In the genomic region with DNA sequence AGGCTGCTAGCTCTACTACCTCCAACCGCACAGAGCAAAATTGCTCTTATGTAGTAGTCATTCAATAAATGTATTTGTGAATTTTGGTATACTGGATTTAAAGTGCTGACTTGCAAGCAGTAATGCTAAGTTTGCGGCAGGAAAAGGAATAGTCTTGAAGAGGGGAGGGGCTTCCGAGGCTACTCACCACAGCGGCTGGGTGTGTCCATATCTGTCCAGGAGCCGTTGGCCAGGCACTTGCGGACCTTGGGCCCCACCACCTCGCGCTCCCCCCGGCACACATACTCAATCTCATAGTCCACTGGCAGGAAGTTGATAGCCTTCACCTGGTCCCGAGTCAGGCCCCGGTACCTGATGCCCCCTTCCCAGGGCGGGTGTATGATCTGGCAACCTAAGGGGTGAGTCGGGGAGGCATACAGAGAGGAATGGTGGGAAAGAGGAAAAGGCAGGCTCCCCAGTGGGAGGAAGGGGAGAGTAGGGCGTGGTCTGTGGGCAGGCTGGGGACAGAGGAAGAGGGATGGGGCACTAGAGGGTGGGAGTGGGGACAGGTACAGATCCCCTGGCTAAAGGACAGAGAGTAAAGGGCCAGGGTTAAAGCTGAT, we compare ENCODE assay signal across 12 cellular contexts. TPM values are rescaled to one million over a fixed set of nuclear protein-coding genes. Genes with fewer than 3 reads are reported as not detected.
DNase-seq lines count a peak whose midpoint lies in the region; ATAC-seq and TF ChIP-seq lines count a peak whose summit lies in the region.
"Had no signal": no experiment of that assay in that cellular context is flagged by ENCODE, and none has a peak within 500 bp of the region (broad histone marks: within the 10 kb centered on the region; RNA-seq: fewer than 3 reads in every experiment).

No MANE protein-coding gene starts in this region.

- intact Hi-C loops in dorsolateral prefrontal cortex (cut with DNase I), result loop anchor here in 1 of 2 donors (5.0 kb wide), 1 partner anchor 689 kb away; no protein-coding TSS in a partner anchor

- H3K9me3 ChIP-seq in ES-I3 (ENCODE audit: control insufficient read depth, insufficient read depth, low read length) (no peaks in the 10 kb centered on the region), suprapubic skin (no peaks in the 10 kb centered on the region)
- H3K9me3 ChIP-seq: heart left ventricle, sigmoid colon had no signal

- H3K27ac Mint-ChIP-seq in neural crest cell (ENCODE audit: unreplicated experiment), result no peak overlapping the region

- H3K27me3 ChIP-seq in dorsolateral prefrontal cortex, result peaks cover 0 to 4% (median 0%) of the 10 kb centered on the region in 45 donors
- H3K27me3 ChIP-seq in suprapubic skin, result no peaks in the 10 kb centered on the region
- H3K27me3 ChIP-seq: sigmoid colon had no signal

- H3K27ac ChIP-seq in dorsolateral prefrontal cortex, result peak overlapping the region in 7 of 59 donors; percentile 86 to 95 (median 88)
- H3K27ac ChIP-seq in suprapubic skin, result no peak overlapping the region

- peaks cover 35% of the 10 kb centered on the region for H3K27me3 Mint-ChIP-seq in neural crest cell (ENCODE audit: low read depth)

- H3K36me3 ChIP-seq in ES-I3 (ENCODE audit: insufficient read depth, low read length) (no peaks in the 10 kb centered on the region), suprapubic skin (no peaks in the 10 kb centered on the region)
- H3K36me3 ChIP-seq: heart left ventricle, sigmoid colon had no signal

- peak overlapping the region; percentile 63; the same call in 1 of the 2 replicates for H3K9ac ChIP-seq in ES-I3 (ENCODE audit: low read depth, low read length)

- no peak for TF ChIP-seq POLR2A in suprapubic skin (IDR thresholded peaks at IDR 0.05)

- H3K9me3 Mint-ChIP-seq in neural crest cell, result no peaks in the 10 kb centered on the region

- peak overlapping the region; percentile 94 for H3K4me3 Mint-ChIP-seq in neural crest cell

- H3K4me3 ChIP-seq in dorsolateral prefrontal cortex (peak overlapping the region in 45 of 59 donors; percentile 15 to 84 (median 74)), suprapubic skin (no peak overlapping the region)

- TF ChIP-seq CTCF in dorsolateral prefrontal cortex (IDR thresholded peaks at IDR 0.05 in 54 of 56, conservative IDR thresholded peaks at IDR 0.05 in 2 of 56; ENCODE audit: low read depth in 1 of 56, partially characterized antibody in 56 of 56), result no peak
- TF ChIP-seq CTCF in neural crest cell (conservative IDR thresholded peaks at IDR 0.05), result no peak
- no peak for TF ChIP-seq CTCF in suprapubic skin (IDR thresholded peaks at IDR 0.05)

- no peak for ATAC-seq in left lobe of liver
- ATAC-seq: heart left ventricle had no signal

- WGBS in suprapubic skin, result 78% methylated on average over 14 of the region's 14 CpGs

- DNase-seq in OCI-M1 (lab: John Stamatoyannopoulos, UW), result peak; percentile 78
- DNase-seq in dorsolateral prefrontal cortex, result peak in 1 of 10 donors; percentile 23
- DNase-seq in neural crest cell (ENCODE audit: low read depth, low spot score), result no peak
- no peak for DNase-seq in left lobe of liver (ENCODE audit: low spot score)
- no peak for DNase-seq in SK-N-DZ (ENCODE audit: low spot score)
- no peak for DNase-seq in suprapubic skin (ENCODE audit: low spot score in 2 of 2)
- no peak for DNase-seq in NCI-H524 (lab: John Stamatoyannopoulos, UW)
- DNase-seq: activated gamma-delta T cell treated with Interleukin-2 at 50 U/mL for 16 hours, sigmoid colon had no signal

- H3K4me1 ChIP-seq in ES-I3 (ENCODE audit: insufficient read depth, low read length) (peaks cover 18% of the 10 kb centered on the region), suprapubic skin (peaks cover 42% of the 10 kb centered on the region)

- peaks cover 62% of the 10 kb centered on the region for H3K4me1 Mint-ChIP-seq in neural crest cell

- no peaks in the 10 kb centered on the region for H3K36me3 Mint-ChIP-seq in neural crest cell (ENCODE audit: low read depth)

- TF ChIP-seq EP300 in suprapubic skin (IDR thresholded peaks at IDR 0.05), result no peak

RNA-seq across cellular contexts. Expression of gene GABBR1, which starts 1.7 kb away (rescaled TPM):
- total RNA-seq in dorsolateral prefrontal cortex, result 100 to 1,000 TPM; 180 to 458 (median 348) TPM
- total RNA-seq in neural crest cell, result 79.7 and 91.6 TPM in 2 replicates
- 3.0 TPM for total RNA-seq in left lobe of liver
- polyA plus RNA-seq in SK-N-DZ (2014; cell fraction: cytosol; rRNA removed), result 8.3 and 10.0 TPM in 2 replicates
- 73.7 and 120 TPM in 2 replicates for polyA plus RNA-seq in SK-N-DZ (2014; cell fraction: nucleus; rRNA removed)
- 10 to 100 TPM; 16.4 to 78.1 (median 31.1) TPM for total RNA-seq in suprapubic skin

RNA-seq across cellular contexts. Expression of gene MOG, which starts 25.6 kb away (rescaled TPM):
- total RNA-seq in dorsolateral prefrontal cortex (100 to 1,000 TPM in 93 of 120 experiments, 10 to 100 TPM in 27; 23.2 to 788 (median 170) TPM), neural crest cell (not detected in 2 replicates), left lobe of liver (not detected), suprapubic skin (not detected)
- not detected in 2 replicates for polyA plus RNA-seq in SK-N-DZ (2014; cell fraction: cytosol; rRNA removed)
- not detected in 2 replicates for polyA plus RNA-seq in SK-N-DZ (2014; cell fraction: nucleus; rRNA removed)
- total RNA-seq: sigmoid colon, subcutaneous adipose tissue had no signal

RNA-seq across cellular contexts. Expression of gene OR2H2, which starts 46.4 kb away (rescaled TPM):
- total RNA-seq in dorsolateral prefrontal cortex, result not detected
- total RNA-seq in neural crest cell, result not detected in 2 replicates
- not detected for total RNA-seq in left lobe of liver
- polyA plus RNA-seq in SK-N-DZ (2014; cell fraction: cytosol; rRNA removed), result not detected in 2 replicates
- not detected in 2 replicates for polyA plus RNA-seq in SK-N-DZ (2014; cell fraction: nucleus; rRNA removed)
- not detected for total RNA-seq in suprapubic skin
- total RNA-seq: heart left ventricle, sigmoid colon, subcutaneous adipose tissue had no signal
- polyA plus RNA-seq: heart left ventricle, sigmoid colon had no signal

RNA-seq across cellular contexts. Expression of gene ZFP57, which starts 49.6 kb away (rescaled TPM):
- under 1 TPM in 16 of 120 experiments, not detected in 104; 0.24 to 0.82 (median 0.47) TPM for total RNA-seq in dorsolateral prefrontal cortex
- not detected in 2 replicates for total RNA-seq in neural crest cell
- not detected for total RNA-seq in left lobe of liver
- polyA plus RNA-seq in SK-N-DZ (2014; cell fraction: cytosol; rRNA removed), result not detected in 2 replicates
- not detected in 2 replicates for polyA plus RNA-seq in SK-N-DZ (2014; cell fraction: nucleus; rRNA removed)
- under 1 TPM in 1 of 4 donors, not detected in 3; 0.76 TPM for total RNA-seq in suprapubic skin
- total RNA-seq: sigmoid colon had no signal

Comparison
In these comparisons a context has a peak if more than half of its experiments do, and no peak if none do; other contexts are left out.
1. RNA of gene MOG, which starts 25.6 kb away (total RNA-seq): 23.2 to 788 TPM in dorsolateral prefrontal cortex; not detected in neural crest cell, not detected in left lobe of liver (single experiment) and not detected in suprapubic skin; every median in the first group is over 10 times any median in the second.